ENCODE assay signal across 8 cellular contexts in the genomic region with DNA sequence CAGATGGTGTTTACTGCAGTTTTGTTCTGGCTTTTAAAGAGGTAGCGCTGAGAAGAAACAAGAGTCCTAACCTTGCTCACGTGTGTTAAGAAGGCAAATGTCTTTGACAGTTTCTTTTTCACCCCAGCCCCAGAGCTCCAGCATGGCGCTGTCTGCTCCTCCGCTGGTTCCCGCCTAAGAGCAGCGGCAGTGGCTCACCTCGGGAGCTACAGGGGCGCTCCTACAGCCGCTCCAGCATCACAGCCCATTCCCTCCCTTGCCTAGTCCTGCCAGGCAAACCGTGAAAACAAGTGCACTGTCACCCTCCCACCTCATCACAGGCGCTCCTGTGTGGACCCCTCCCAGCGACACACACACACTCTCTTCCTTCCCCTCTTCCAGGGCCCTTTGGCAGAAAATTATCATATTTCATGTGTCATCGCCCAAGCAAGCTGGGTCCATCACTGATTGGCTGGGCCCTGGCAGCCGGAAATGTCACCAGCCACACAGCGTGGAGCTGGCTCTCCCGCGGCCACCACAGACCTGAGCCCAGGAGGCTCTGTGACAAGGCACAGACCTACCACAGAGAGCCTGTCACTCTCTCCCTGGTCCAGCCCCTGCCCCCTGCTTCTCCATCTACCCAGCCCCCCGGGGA. TPM values are rescaled to one million over a fixed set of nuclear protein-coding genes. Genes with fewer than 3 reads are reported as not detected.
DNase-seq lines count a peak whose midpoint lies in the region; ATAC-seq and TF ChIP-seq lines count a peak whose summit lies in the region.

No MANE protein-coding gene starts in this region.

- H3K27me3 Mint-ChIP-seq in CD4-positive, CD25-positive, alpha-beta regulatory T cell: peaks cover 4% of the 10 kb centered on the region
- peaks cover 53% of the 10 kb centered on the region for H3K27me3 Mint-ChIP-seq in nephron (ENCODE audit: low read depth)
- no peaks in the 10 kb centered on the region for H3K27me3 Mint-ChIP-seq in stimulated activated naive CD8-positive, alpha-beta T cell treated with anti-CD3 and anti-CD28 coated beads, Interleukin-15, amount 100 ng/mL, for 72 hours

- peak; percentile 68 to 95 (median 73) for DNase-seq in CD4-positive, CD25-positive, alpha-beta regulatory T cell
- peak; percentile 37 for DNase-seq in NCI-H187 (lab: John Stamatoyannopoulos, UW)
- peak; percentile 73 to 75 for DNase-seq in activated CD4-positive, alpha-beta T cell treated with anti-CD3 and anti-CD28 coated beads for 4 hours
- DNase-seq in effector CD4-positive, alpha-beta T cell: peak; percentile 60
- peak; percentile 80 to 88 for DNase-seq in stimulated activated naive CD8-positive, alpha-beta T cell treated with anti-CD3 and anti-CD28 coated beads, Interleukin-15, amount 100 ng/mL, for 72 hours

- peaks cover 17 to 61% (median 47%) of the 10 kb centered on the region in 4 donors for H3K4me1 Mint-ChIP-seq in CD4-positive, CD25-positive, alpha-beta regulatory T cell
- peaks cover 41% of the 10 kb centered on the region for H3K4me1 Mint-ChIP-seq in nephron
- peaks cover 57% of the 10 kb centered on the region for H3K4me1 Mint-ChIP-seq in stimulated activated naive CD8-positive, alpha-beta T cell treated with anti-CD3 and anti-CD28 coated beads, Interleukin-15, amount 100 ng/mL, for 72 hours

- no peaks in the 10 kb centered on the region for H3K9me3 ChIP-seq in CD4-positive, CD25-positive, alpha-beta regulatory T cell (ENCODE audit: control insufficient read depth in 2 of 2, low read length in 2 of 2)

- peak overlapping the region; percentile 90 for H3K4me3 ChIP-seq in CD4-positive, CD25-positive, alpha-beta regulatory T cell (ENCODE audit: low read depth, low read length)

- peaks cover 0 to 1% (median 0%) of the 10 kb centered on the region in 7 donors for H3K9me3 Mint-ChIP-seq in CD4-positive, CD25-positive, alpha-beta regulatory T cell
- H3K9me3 Mint-ChIP-seq in nephron: no peaks in the 10 kb centered on the region
- peaks cover 0 to 8% of the 10 kb centered on the region in 2 donors for H3K9me3 Mint-ChIP-seq in stimulated activated naive CD8-positive, alpha-beta T cell treated with anti-CD3 and anti-CD28 coated beads, Interleukin-15, amount 100 ng/mL, for 72 hours

- H3K4me3 Mint-ChIP-seq in CD4-positive, CD25-positive, alpha-beta regulatory T cell: peak overlapping the region; percentile 90 to 97 (median 92)
- peak overlapping the region; percentile 42 to 78 (median 77) for H3K4me3 Mint-ChIP-seq in nephron
- peak overlapping the region; percentile 83 to 91 for H3K4me3 Mint-ChIP-seq in stimulated activated naive CD8-positive, alpha-beta T cell treated with anti-CD3 and anti-CD28 coated beads, Interleukin-15, amount 100 ng/mL, for 72 hours

- peaks cover 56% of the 10 kb centered on the region for H3K4me1 ChIP-seq in CD4-positive, CD25-positive, alpha-beta regulatory T cell (ENCODE audit: control insufficient read depth, insufficient read depth, low read length, poor library complexity, severe bottlenecking)

- no peaks in the 10 kb centered on the region for H3K36me3 Mint-ChIP-seq in CD4-positive, CD25-positive, alpha-beta regulatory T cell
- no peaks in the 10 kb centered on the region for H3K36me3 Mint-ChIP-seq in nephron (ENCODE audit: low read depth)

- H3K27me3 ChIP-seq in CD4-positive, CD25-positive, alpha-beta regulatory T cell (ENCODE audit: control insufficient read depth, insufficient read depth, low read length): no peaks in the 10 kb centered on the region

- no peak for TF ChIP-seq CTCF in nephron (IDR thresholded peaks at IDR 0.05; ENCODE audit: unreplicated experiment in 3 of 3)

- H3K27ac Mint-ChIP-seq in CD4-positive, CD25-positive, alpha-beta regulatory T cell: peak overlapping the region; percentile 95 to 99 (median 98)
- H3K27ac Mint-ChIP-seq in nephron: peak overlapping the region in 1 of 3 experiments; percentile 60
- peak overlapping the region; percentile 92 to 95 for H3K27ac Mint-ChIP-seq in stimulated activated naive CD8-positive, alpha-beta T cell treated with anti-CD3 and anti-CD28 coated beads, Interleukin-15, amount 100 ng/mL, for 72 hours

- ATAC-seq in CD4-positive, CD25-positive, alpha-beta regulatory T cell (ENCODE audit: low read depth in 2 of 2): peak; percentile 87 to 88
- ATAC-seq in GM21360 (IDR thresholded peaks at IDR 0.05; ENCODE audit: unreplicated experiment): peak; percentile 63
- ATAC-seq in stimulated activated naive CD8-positive, alpha-beta T cell treated with anti-CD3 and anti-CD28 coated beads, Interleukin-15, amount 100 ng/mL, for 72 hours: peak; percentile 99
- ATAC-seq in GM21529 (IDR thresholded peaks at IDR 0.05; ENCODE audit: unreplicated experiment): no peak

- no peaks in the 10 kb centered on the region for H3K36me3 ChIP-seq in CD4-positive, CD25-positive, alpha-beta regulatory T cell (ENCODE audit: control insufficient read depth, insufficient read depth, low read length)

- H3K27ac ChIP-seq in CD4-positive, CD25-positive, alpha-beta regulatory T cell (ENCODE audit: insufficient read depth, low read length, poor library complexity, severe bottlenecking): peak overlapping the region; percentile 78

RNA-seq across cellular contexts. Expression of a gene that starts 1.2 kb away (rescaled TPM):
- 17.2 TPM for total RNA-seq in CD4-positive, CD25-positive, alpha-beta regulatory T cell
- 10 to 100 TPM in 1 of 4 donors, 1 to 10 TPM in 3; 3.9 to 10.9 (median 6.0) TPM for polyA plus RNA-seq in CD4-positive, CD25-positive, alpha-beta regulatory T cell
